Comparison of ENCODE assay signal across 1 cellular context in genomic region chr16:50154369-50154947, GRCh38.
TF ChIP-seq lines count a peak whose summit lies in the region.

No MANE protein-coding gene starts in this region.

TF ChIP-seq in HepG2, 621 proteins besides CTCF, POLR2A, EP300 and RAD21 (continued from another document and continues in another):
- TF ChIP-seq, protein P1, sequence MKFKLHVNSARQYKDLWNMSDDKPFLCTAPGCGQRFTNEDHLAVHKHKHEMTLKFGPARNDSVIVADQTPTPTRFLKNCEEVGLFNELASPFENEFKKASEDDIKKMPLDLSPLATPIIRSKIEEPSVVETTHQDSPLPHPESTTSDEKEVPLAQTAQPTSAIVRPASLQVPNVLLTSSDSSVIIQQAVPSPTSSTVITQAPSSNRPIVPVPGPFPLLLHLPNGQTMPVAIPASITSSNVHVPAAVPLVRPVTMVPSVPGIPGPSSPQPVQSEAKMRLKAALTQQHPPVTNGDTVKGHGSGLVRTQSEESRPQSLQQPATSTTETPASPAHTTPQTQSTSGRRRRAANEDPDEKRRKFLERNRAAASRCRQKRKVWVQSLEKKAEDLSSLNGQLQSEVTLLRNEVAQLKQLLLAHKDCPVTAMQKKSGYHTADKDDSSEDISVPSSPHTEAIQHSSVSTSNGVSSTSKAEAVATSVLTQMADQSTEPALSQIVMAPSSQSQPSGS (CRISPR knock-in tag; IDR thresholded peaks at IDR 0.05), result no peak; the same call in 1 of the 2 replicates
- TF ChIP-seq ZNF546 (CRISPR knock-in tag; conservative IDR thresholded peaks at IDR 0.05) (peak; percentile 61; the same call in 1 of the 2 replicates), HNRNPUL1 (IDR thresholded peaks at IDR 0.05; ENCODE audit: low read depth, low read length) (no peak), CEBPG (CRISPR knock-in tag; IDR thresholded peaks at IDR 0.05) (no peak), ZNF567 (CRISPR knock-in tag; IDR thresholded peaks at IDR 0.05; ENCODE audit: borderline replicate concordance) (no peak), ZNF777 (CRISPR knock-in tag; IDR thresholded peaks at IDR 0.05) (no peak), GLI4 (CRISPR knock-in tag; IDR thresholded peaks at IDR 0.05; ENCODE audit: borderline replicate concordance) (no peak), RXRA (CRISPR knock-in tag; IDR thresholded peaks at IDR 0.05) (0 out of 2 replicates have a peak, but pooled peaks have one; percentile 12), ZFP62 (CRISPR knock-in tag; IDR thresholded peaks at IDR 0.05) (no peak), NFRKB (IDR thresholded peaks at IDR 0.05) (no peak), BCL6 (CRISPR knock-in tag; IDR thresholded peaks at IDR 0.05) (no peak), ZNF562 (CRISPR knock-in tag; IDR thresholded peaks at IDR 0.05; ENCODE audit: borderline replicate concordance) (no peak), ZFP1 (CRISPR knock-in tag; IDR thresholded peaks at IDR 0.05) (no peak; the same call in 1 of the 2 replicates), HNRNPK (IDR thresholded peaks at IDR 0.05; ENCODE audit: low read depth, low read length, poor library complexity, severe bottlenecking) (peak; percentile 56), KAT7 (CRISPR knock-in tag; IDR thresholded peaks at IDR 0.05; ENCODE audit: borderline replicate concordance) (peak; percentile 43; the same call in 1 of the 2 replicates), CCDC6 (CRISPR knock-in tag; IDR thresholded peaks at IDR 0.05) (0 out of 2 replicates have a peak, but pooled peaks have one; percentile 39), ETV5 (CRISPR knock-in tag; IDR thresholded peaks at IDR 0.05; ENCODE audit: borderline replicate concordance) (no peak), ZNF282 (IDR thresholded peaks at IDR 0.05; ENCODE audit: partially characterized antibody) (no peak), ZNF501 (CRISPR knock-in tag; IDR thresholded peaks at IDR 0.05) (0 out of 2 replicates have a peak, but pooled peaks have one; percentile 5), PCBP2 (optimal IDR thresholded peaks at IDR 0.05; ENCODE audit: low read depth, low read length, poor library complexity, severe bottlenecking) (peak; percentile 58), ATRX (CRISPR knock-in tag; IDR thresholded peaks at IDR 0.05; ENCODE audit: borderline replicate concordance) (no peak), RBFOX2 (IDR thresholded peaks at IDR 0.05; ENCODE audit: low read depth, low read length) (peak; percentile 53; the same call in 1 of the 2 replicates), ZNF230 (CRISPR knock-in tag; IDR thresholded peaks at IDR 0.05) (no peak), ZNF234 (CRISPR knock-in tag; conservative IDR thresholded peaks at IDR 0.05) (0 out of 2 replicates have a peak, but pooled peaks have one; percentile 38), FOXO4 (CRISPR knock-in tag; conservative IDR thresholded peaks at IDR 0.05) (0 out of 2 replicates have a peak, but pooled peaks have one; percentile 34), RBM22 (optimal IDR thresholded peaks at IDR 0.05; ENCODE audit: low read length) (no peak), STAT5B (CRISPR knock-in tag; IDR thresholded peaks at IDR 0.05) (no peak), ZNF441 (CRISPR knock-in tag; IDR thresholded peaks at IDR 0.05; ENCODE audit: borderline replicate concordance) (no peak), ATF4 (CRISPR knock-in tag; IDR thresholded peaks at IDR 0.05) (no peak), GATAD2A (CRISPR knock-in tag; IDR thresholded peaks at IDR 0.05) (no peak), ZNF766 (CRISPR knock-in tag; IDR thresholded peaks at IDR 0.05; ENCODE audit: borderline replicate concordance) (no peak), HNF1B (CRISPR knock-in tag; IDR thresholded peaks at IDR 0.05) (no peak), FLYWCH1 (CRISPR knock-in tag; IDR thresholded peaks at IDR 0.05) (no peak), ZSCAN5A (CRISPR knock-in tag; IDR thresholded peaks at IDR 0.05; ENCODE audit: borderline replicate concordance) (no peak), FOXK2 (IDR thresholded peaks at IDR 0.05) (no peak), ZNF34 (CRISPR knock-in tag; IDR thresholded peaks at IDR 0.05; ENCODE audit: borderline replicate concordance) (no peak), KDM4B (CRISPR knock-in tag; IDR thresholded peaks at IDR 0.05) (peak; percentile 7; the same call in 1 of the 2 replicates), KDM5B (CRISPR knock-in tag; IDR thresholded peaks at IDR 0.05; ENCODE audit: borderline replicate concordance) (no peak), ZNF782 (CRISPR knock-in tag; IDR thresholded peaks at IDR 0.05; ENCODE audit: borderline replicate concordance) (peak; percentile 5; the same call in 1 of the 2 replicates), ZNF678 (CRISPR knock-in tag; IDR thresholded peaks at IDR 0.05) (peak; percentile 12; the same call in 1 of the 2 replicates), ZNF503 (CRISPR knock-in tag; IDR thresholded peaks at IDR 0.05) (no peak)
- TF ChIP-seq, protein P2, sequence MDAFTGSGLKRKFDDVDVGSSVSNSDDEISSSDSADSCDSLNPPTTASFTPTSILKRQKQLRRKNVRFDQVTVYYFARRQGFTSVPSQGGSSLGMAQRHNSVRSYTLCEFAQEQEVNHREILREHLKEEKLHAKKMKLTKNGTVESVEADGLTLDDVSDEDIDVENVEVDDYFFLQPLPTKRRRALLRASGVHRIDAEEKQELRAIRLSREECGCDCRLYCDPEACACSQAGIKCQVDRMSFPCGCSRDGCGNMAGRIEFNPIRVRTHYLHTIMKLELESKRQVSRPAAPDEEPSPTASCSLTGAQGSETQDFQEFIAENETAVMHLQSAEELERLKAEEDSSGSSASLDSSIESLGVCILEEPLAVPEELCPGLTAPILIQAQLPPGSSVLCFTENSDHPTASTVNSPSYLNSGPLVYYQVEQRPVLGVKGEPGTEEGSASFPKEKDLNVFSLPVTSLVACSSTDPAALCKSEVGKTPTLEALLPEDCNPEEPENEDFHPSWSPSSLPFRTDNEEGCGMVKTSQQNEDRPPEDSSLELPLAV (CRISPR knock-in tag; conservative IDR thresholded peaks at IDR 0.05; ENCODE audit: low read depth), result no peak
- TF ChIP-seq, protein P3, sequence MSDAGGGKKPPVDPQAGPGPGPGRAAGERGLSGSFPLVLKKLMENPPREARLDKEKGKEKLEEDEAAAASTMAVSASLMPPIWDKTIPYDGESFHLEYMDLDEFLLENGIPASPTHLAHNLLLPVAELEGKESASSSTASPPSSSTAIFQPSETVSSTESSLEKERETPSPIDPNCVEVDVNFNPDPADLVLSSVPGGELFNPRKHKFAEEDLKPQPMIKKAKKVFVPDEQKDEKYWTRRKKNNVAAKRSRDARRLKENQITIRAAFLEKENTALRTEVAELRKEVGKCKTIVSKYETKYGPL (CRISPR knock-in tag; IDR thresholded peaks at IDR 0.05), result no peak
- TF ChIP-seq, protein P4, sequence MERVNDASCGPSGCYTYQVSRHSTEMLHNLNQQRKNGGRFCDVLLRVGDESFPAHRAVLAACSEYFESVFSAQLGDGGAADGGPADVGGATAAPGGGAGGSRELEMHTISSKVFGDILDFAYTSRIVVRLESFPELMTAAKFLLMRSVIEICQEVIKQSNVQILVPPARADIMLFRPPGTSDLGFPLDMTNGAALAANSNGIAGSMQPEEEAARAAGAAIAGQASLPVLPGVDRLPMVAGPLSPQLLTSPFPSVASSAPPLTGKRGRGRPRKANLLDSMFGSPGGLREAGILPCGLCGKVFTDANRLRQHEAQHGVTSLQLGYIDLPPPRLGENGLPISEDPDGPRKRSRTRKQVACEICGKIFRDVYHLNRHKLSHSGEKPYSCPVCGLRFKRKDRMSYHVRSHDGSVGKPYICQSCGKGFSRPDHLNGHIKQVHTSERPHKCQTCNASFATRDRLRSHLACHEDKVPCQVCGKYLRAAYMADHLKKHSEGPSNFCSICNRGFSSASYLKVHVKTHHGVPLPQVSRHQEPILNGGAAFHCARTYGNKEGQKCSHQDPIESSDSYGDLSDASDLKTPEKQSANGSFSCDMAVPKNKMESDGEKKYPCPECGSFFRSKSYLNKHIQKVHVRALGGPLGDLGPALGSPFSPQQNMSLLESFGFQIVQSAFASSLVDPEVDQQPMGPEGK (CRISPR knock-in tag; IDR thresholded peaks at IDR 0.05), result no peak
- TF ChIP-seq, protein P5, sequence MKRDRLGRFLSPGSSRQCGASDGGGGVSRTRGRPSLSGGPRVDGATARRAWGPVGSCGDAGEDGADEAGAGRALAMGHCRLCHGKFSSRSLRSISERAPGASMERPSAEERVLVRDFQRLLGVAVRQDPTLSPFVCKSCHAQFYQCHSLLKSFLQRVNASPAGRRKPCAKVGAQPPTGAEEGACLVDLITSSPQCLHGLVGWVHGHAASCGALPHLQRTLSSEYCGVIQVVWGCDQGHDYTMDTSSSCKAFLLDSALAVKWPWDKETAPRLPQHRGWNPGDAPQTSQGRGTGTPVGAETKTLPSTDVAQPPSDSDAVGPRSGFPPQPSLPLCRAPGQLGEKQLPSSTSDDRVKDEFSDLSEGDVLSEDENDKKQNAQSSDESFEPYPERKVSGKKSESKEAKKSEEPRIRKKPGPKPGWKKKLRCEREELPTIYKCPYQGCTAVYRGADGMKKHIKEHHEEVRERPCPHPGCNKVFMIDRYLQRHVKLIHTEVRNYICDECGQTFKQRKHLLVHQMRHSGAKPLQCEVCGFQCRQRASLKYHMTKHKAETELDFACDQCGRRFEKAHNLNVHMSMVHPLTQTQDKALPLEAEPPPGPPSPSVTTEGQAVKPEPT (CRISPR knock-in tag; IDR thresholded peaks at IDR 0.05; ENCODE audit: low read depth), result no peak
